9 cellular contexts compared by ENCODE assay signal in genomic region chr3:62318365-62318751, GRCh38. TPM values are rescaled to one million over a fixed set of nuclear protein-coding genes. Genes with fewer than 3 reads are reported as not detected.
DNase-seq lines count a peak whose midpoint lies in the region; ATAC-seq, FAIRE-seq and TF ChIP-seq lines count a peak whose summit lies in the region.
"Had no signal": no experiment of that assay in that cellular context is flagged by ENCODE, and none has a peak within 500 bp of the region (broad histone marks: within the 10 kb centered on the region; RNA-seq: fewer than 3 reads in every experiment).

No MANE protein-coding gene starts in this region.

- H3K27ac ChIP-seq in A549 (peak overlapping the region; percentile 24 to 83; a peak in 4 of 6 replicates), body of pancreas (peak overlapping the region in 3 of 4 donors; percentile 52 to 74 (median 69))

- H3K9me3 ChIP-seq in A549, result no peaks in the 10 kb centered on the region
- H3K9me3 ChIP-seq in body of pancreas, result no peaks in the 10 kb centered on the region
- H3K9me3 ChIP-seq in mononuclear cell (ENCODE audit: low read depth, low read length), result no peaks in the 10 kb centered on the region

- no peaks in the 10 kb centered on the region for H3K4me1 ChIP-seq in A549
- H3K4me1 ChIP-seq in body of pancreas, result peaks cover 15% of the 10 kb centered on the region
- H3K4me1 ChIP-seq in mononuclear cell (ENCODE audit: insufficient read depth, low read length), result peaks cover 8% of the 10 kb centered on the region

- TF ChIP-seq EP300 in A549 (IDR thresholded peaks at IDR 0.05), result no peak

- no peak for TF ChIP-seq POLR2A in A549 (IDR thresholded peaks at IDR 0.05; ENCODE audit: low read length)
- TF ChIP-seq POLR2A in body of pancreas (IDR thresholded peaks at IDR 0.05), result no peak

- H3K4me3 ChIP-seq in A549, result peak overlapping the region; percentile 68
- H3K4me3 ChIP-seq in H7 (ENCODE audit: insufficient read depth, low read depth, low read length), result peak overlapping the region; percentile 61
- peak overlapping the region in 1 of 2 donors; percentile 1 for H3K4me3 ChIP-seq in body of pancreas
- peak overlapping the region; percentile 45 for H3K4me3 ChIP-seq in mononuclear cell (ENCODE audit: low read length)
- H3K4me3 ChIP-seq: GM12878 had no signal

- WGBS in A549 (ENCODE audit: missing lambda C conversion rate), result 28% methylated on average over 12 of the region's 12 CpGs
- 23 to 38% methylated on average over 12 of the region's 12 CpGs for WGBS in body of pancreas, 2 donors

- DNase-seq in A549 (ENCODE audit: low read depth in 1 of 2, low spot score in 1 of 2), result no peak
- DNase-seq in H7, result no peak
- peak in 2 of 4 donors; percentile 4 to 16 for DNase-seq in body of pancreas
- DNase-seq in NCI-H1417 treated with DMSO at 0.1 percent for 48 hours (lab: John Stamatoyannopoulos, UW), result no peak
- DNase-seq in LoVo (ENCODE audit: low spot score), result no peak
- DNase-seq in NK-92 treated with Interleukin-12 subunit alpha and Interleukin-12 subunit beta, amount 100 ng/mL, for 24 hours (lab: John Stamatoyannopoulos, UW), result no peak

- no peaks in the 10 kb centered on the region for H3K27me3 ChIP-seq in H7 (ENCODE audit: control insufficient read depth, insufficient read depth, low read length)
- no peaks in the 10 kb centered on the region for H3K27me3 ChIP-seq in body of pancreas
- H3K27me3 ChIP-seq in mononuclear cell (ENCODE audit: insufficient read depth, low read length), result peaks cover 7% of the 10 kb centered on the region

- TF ChIP-seq RAD21 in A549 (conservative IDR thresholded peaks at IDR 0.05 in 1 of 2, IDR thresholded peaks at IDR 0.05 in 1 of 2), result no peak

- peak overlapping the region; percentile 82 for H3K4me2 ChIP-seq in A549

- intact Hi-C loops in body of pancreas (cut with DNase I), result no loop called here

- no peak for TF ChIP-seq CTCF in A549 (IDR thresholded peaks at IDR 0.05)
- TF ChIP-seq CTCF in body of pancreas (IDR thresholded peaks at IDR 0.05), result no peak

- ATAC-seq in A549 (peak; percentile 54 to 55; a peak in 5 of 6 replicates), body of pancreas (no peak), HG03439 (IDR thresholded peaks at IDR 0.05; ENCODE audit: unreplicated experiment) (no peak)

- CTCF ChIA-PET in A549 (lab: Yijun Ruan, JAX), result no interaction called here

- no peak for FAIRE-seq in A549 (lab: Jason Lieb, UNC)
- FAIRE-seq: GM12878 had no signal

- H3K36me3 ChIP-seq in H7 (replicated peaks; ENCODE audit: control insufficient read depth, insufficient read depth, low read length), result no peaks in the 10 kb centered on the region; the same call in 1 of the 2 replicates
- no peaks in the 10 kb centered on the region for H3K36me3 ChIP-seq in body of pancreas (replicated peaks in 1 of 2; ENCODE audit: insufficient read depth in 1 of 2, low read depth in 2 of 2)

- POLR2A ChIA-PET in A549 (lab: Yijun Ruan, JAX), result interaction anchor here (0.6 kb wide), 1 partner anchor 412 kb away, joined by 3 read pairs; no protein-coding TSS in a partner anchor

TF ChIP-seq in A549, 52 proteins besides CTCF, POLR2A, EP300 and RAD21:
- no peak for TF ChIP-seq HEYL (CRISPR knock-in tag; IDR thresholded peaks at IDR 0.05)
- TF ChIP-seq ATOH8 (CRISPR knock-in tag; IDR thresholded peaks at IDR 0.05; ENCODE audit: low read depth), result no peak
- no peak for TF ChIP-seq FOSL2 (IDR thresholded peaks at IDR 0.05)
- no peak for TF ChIP-seq FOSL2 (CRISPR knock-in tag; IDR thresholded peaks at IDR 0.05)
- no peak for TF ChIP-seq NR3C1 (IDR thresholded peaks at IDR 0.05)
- TF ChIP-seq HOXB13 (CRISPR knock-in tag; IDR thresholded peaks at IDR 0.05; ENCODE audit: low read depth), result no peak
- TF ChIP-seq HDAC2 (IDR thresholded peaks at IDR 0.05), result no peak
- TF ChIP-seq, protein P1, sequence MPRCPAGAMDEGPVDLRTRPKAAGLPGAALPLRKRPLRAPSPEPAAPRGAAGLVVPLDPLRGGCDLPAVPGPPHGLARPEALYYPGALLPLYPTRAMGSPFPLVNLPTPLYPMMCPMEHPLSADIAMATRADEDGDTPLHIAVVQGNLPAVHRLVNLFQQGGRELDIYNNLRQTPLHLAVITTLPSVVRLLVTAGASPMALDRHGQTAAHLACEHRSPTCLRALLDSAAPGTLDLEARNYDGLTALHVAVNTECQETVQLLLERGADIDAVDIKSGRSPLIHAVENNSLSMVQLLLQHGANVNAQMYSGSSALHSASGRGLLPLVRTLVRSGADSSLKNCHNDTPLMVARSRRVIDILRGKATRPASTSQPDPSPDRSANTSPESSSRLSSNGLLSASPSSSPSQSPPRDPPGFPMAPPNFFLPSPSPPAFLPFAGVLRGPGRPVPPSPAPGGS (IDR thresholded peaks at IDR 0.05), result no peak
- TF ChIP-seq SMC3 (IDR thresholded peaks at IDR 0.05), result no peak
- TF ChIP-seq NFE2L2 (conservative IDR thresholded peaks at IDR 0.05; ENCODE audit: low read length), result no peak
- no peak for TF ChIP-seq CBX8 (IDR thresholded peaks at IDR 0.05)
- TF ChIP-seq, protein P2, sequence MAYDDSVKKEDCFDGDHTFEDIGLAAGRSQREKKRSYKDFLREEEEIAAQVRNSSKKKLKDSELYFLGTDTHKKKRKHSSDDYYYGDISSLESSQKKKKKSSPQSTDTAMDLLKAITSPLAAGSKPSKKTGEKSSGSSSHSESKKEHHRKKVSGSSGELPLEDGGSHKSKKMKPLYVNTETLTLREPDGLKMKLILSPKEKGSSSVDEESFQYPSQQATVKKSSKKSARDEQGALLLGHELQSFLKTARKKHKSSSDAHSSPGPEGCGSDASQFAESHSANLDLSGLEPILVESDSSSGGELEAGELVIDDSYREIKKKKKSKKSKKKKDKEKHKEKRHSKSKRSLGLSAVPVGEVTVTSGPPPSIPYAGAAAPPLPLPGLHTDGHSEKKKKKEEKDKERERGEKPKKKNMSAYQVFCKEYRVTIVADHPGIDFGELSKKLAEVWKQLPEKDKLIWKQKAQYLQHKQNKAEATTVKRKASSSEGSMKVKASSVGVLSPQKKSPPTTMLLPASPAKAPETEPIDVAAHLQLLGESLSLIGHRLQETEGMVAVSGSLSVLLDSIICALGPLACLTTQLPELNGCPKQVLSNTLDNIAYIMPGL (CRISPR knock-in tag; IDR thresholded peaks at IDR 0.05; ENCODE audit: borderline replicate concordance), result no peak
- TF ChIP-seq CBX2 (IDR thresholded peaks at IDR 0.05; ENCODE audit: borderline replicate concordance, low read depth), result no peak

RNA-seq across cellular contexts. Expression of gene FEZF2, which starts 55.0 kb away (rescaled TPM):
- polyA plus RNA-seq in A549 (2011; rRNA removed) (not detected in 2 replicates), A549 (2017; fragmentation: RNase III; extraction: RNeasy Plus Mini Kit Qiagen cat#74134 plus additional on column Dnase treatment) (not detected in 3 replicates)
- not detected in 2 replicates for polyA plus RNA-seq in A549 (2012; cell fraction: cytosol; rRNA removed)
- polyA plus RNA-seq in A549 (2012; cell fraction: nucleus; rRNA removed), result not detected in 2 replicates
- polyA minus RNA-seq in A549 (2011; rRNA and poly(A)+ RNA removed), result not detected in 2 replicates
- 0.14 TPM in 1 of 2 replicates, not detected in the other for total RNA-seq in H7 (2014; rRNA removed; shearing (Covaris generic))
- total RNA-seq in body of pancreas (not detected), mononuclear cell (not detected)
- total RNA-seq: GM12878 had no signal
- polyA plus RNA-seq: GM12878 had no signal

Comparison
In these comparisons a context has a peak if more than half of its experiments do, and no peak if none do; other contexts are left out.
1. ATAC-seq: peak in A549 (2 of 2); none in body of pancreas (single experiment) and HG03439 (single experiment).